ENCODE assay signal across 16 cellular contexts in genomic region chr16:69889295-69889964, GRCh38.
A peak's percentile ranks its signal among the peaks of the same experiment; 100 is the strongest.
DNase-seq lines count a peak whose midpoint lies in the region; ATAC-seq and TF ChIP-seq lines count a peak whose summit lies in the region.
"Had no signal": no experiment of that assay in that cellular context is flagged by ENCODE, and none has a peak within 500 bp of the region (broad histone marks: within the 10 kb centered on the region; RNA-seq: fewer than 3 reads in every experiment).

No MANE protein-coding gene starts in this region.

- no peaks in the 10 kb centered on the region; the same call in 1 of the 2 replicates for H3K9me1 ChIP-seq in IMR-90 (ENCODE audit: insufficient read depth, low read length)

- CTCF ChIA-PET in IMR-90 (lab: Yijun Ruan, JAX) = no interaction called here

- H4K5ac ChIP-seq in IMR-90 (ENCODE audit: low read depth, low read length) = no peak overlapping the region

- peaks cover 10% of the 10 kb centered on the region for H3K36me3 ChIP-seq in IMR-90 (ENCODE audit: control insufficient read depth, insufficient read depth, low read length)
- no peaks in the 10 kb centered on the region for H3K36me3 ChIP-seq in hepatocyte (replicated peaks; ENCODE audit: insufficient read depth, low read depth)

- peak overlapping the region; percentile 73; the same call in 1 of the 2 replicates for H2AK5ac ChIP-seq in IMR-90 (ENCODE audit: low read depth, low read length)

- no peak overlapping the region for H3K27ac ChIP-seq in IMR-90 (ENCODE audit: insufficient read depth, low read length)
- peak overlapping the region; percentile 94 for H3K27ac ChIP-seq in hepatocyte
- H3K27ac ChIP-seq: C4-2B had no signal

- H3K79me2 ChIP-seq in hepatocyte = no peaks in the 10 kb centered on the region

- dilution Hi-C loops in IMR-90 (cut with HindIII; ENCODE audit: low sequenced_read_pairs, unreplicated experiment) = no loop called here

- no peaks in the 10 kb centered on the region for H3K4me1 Mint-ChIP-seq in activated CD4-positive, alpha-beta T cell treated with anti-CD3 and anti-CD28 coated beads, Interleukin-2, amount 10 ng/mL, durations not matched to agents 24 days and 14 days

- no peaks in the 10 kb centered on the region for H3K27me3 ChIP-seq in IMR-90 (ENCODE audit: control insufficient read depth, insufficient read depth, low read length)
- no peaks in the 10 kb centered on the region for H3K27me3 ChIP-seq in hepatocyte
- H3K27me3 ChIP-seq: SJSA1, upper lobe of left lung had no signal

- H4K8ac ChIP-seq in IMR-90 (ENCODE audit: low read depth in 2 of 2, low read length in 2 of 2) = no peak overlapping the region; a peak in 1 of 4 replicates

- H3K18ac ChIP-seq in IMR-90 (ENCODE audit: low read depth, low read length) = no peak overlapping the region

- H3K4ac ChIP-seq in IMR-90 (ENCODE audit: low read depth, low read length) = peak overlapping the region; percentile 38; the same call in 1 of the 2 replicates

- in situ Hi-C loops in IMR-90 (cut with MboI; ENCODE audit: low sequenced_read_pairs) = loop anchor here (10.0 kb wide), 1 partner anchor 65 kb away; no protein-coding TSS in a partner anchor

- ATAC-seq in IMR-90 (ENCODE audit: low read depth) = no peak
- ATAC-seq: lower lobe of right lung had no signal

- H4K91ac ChIP-seq in IMR-90 (ENCODE audit: insufficient read depth, low read depth, low read length) = no peak overlapping the region

- no TSS peak for BruUV-seq in IMR-90 (replicated peaks; lab: Mats Ljungman, UMichigan)

- no peaks in the 10 kb centered on the region for H3K9me3 Mint-ChIP-seq in activated CD4-positive, alpha-beta T cell treated with anti-CD3 and anti-CD28 coated beads, Interleukin-2, amount 10 ng/mL, durations not matched to agents 24 days and 14 days
- H3K9me3 Mint-ChIP-seq: dendritic cell treated with granulocyte-macrophage colony-stimulating factor and Interleukin-4, amounts not matched to agents 40 ng/mL and 50 ng/mL, for 4 days had no signal

- H3K23ac ChIP-seq in IMR-90 (ENCODE audit: low read depth, low read length) = no peak overlapping the region

- TF ChIP-seq POLR2A in IMR-90 (IDR thresholded peaks at IDR 0.05; ENCODE audit: low read depth, low read length) = no peak

- H3K56ac ChIP-seq in IMR-90 (ENCODE audit: extremely low read depth, insufficient read depth, low read length) = no peak overlapping the region

- intact Hi-C loops in activated CD4-positive, alpha-beta T cell treated with anti-CD3 and anti-CD28 coated beads, Interleukin-2, amount 10 ng/mL, durations not matched to agents 24 days and 14 days (cut with micrococcal nuclease) = no loop called here
- intact Hi-C loops in IMR-90 (cut with micrococcal nuclease) = no loop called here

- no peak overlapping the region for H3K4me2 ChIP-seq in IMR-90 (ENCODE audit: low read depth, low read length)
- H3K4me2 ChIP-seq in hepatocyte = no peak overlapping the region

- no peak overlapping the region; the same call in 1 of the 2 replicates for H2BK120ac ChIP-seq in IMR-90 (ENCODE audit: low read depth, low read length)

- H3K9me3 ChIP-seq in IMR-90 (ENCODE audit: control insufficient read depth, insufficient read depth, low read length) (no peaks in the 10 kb centered on the region), hepatocyte (ENCODE audit: low read depth) (no peaks in the 10 kb centered on the region)
- H3K9me3 ChIP-seq: lower lobe of right lung, SJSA1, upper lobe of left lung had no signal

- peaks cover 0 to 3% of the 10 kb centered on the region in 2 experiments; a peak in 1 of 4 replicates for H3K79me1 ChIP-seq in IMR-90 (ENCODE audit: low read depth in 1 of 2, low read length in 2 of 2)

- TF ChIP-seq CTCF in IMR-90 (conservative IDR thresholded peaks at IDR 0.05; ENCODE audit: low read depth, low read length) = no peak
- TF ChIP-seq CTCF in hepatocyte (IDR thresholded peaks at IDR 0.05; ENCODE audit: poor library complexity) = no peak

- TF ChIP-seq RAD21 in IMR-90 (IDR thresholded peaks at IDR 0.05; ENCODE audit: low read length) = no peak

- H2BK5ac ChIP-seq in IMR-90 (ENCODE audit: low read depth, low read length, poor library complexity, severe bottlenecking) = no peak overlapping the region

- no peak overlapping the region for H3K4me3 ChIP-seq in IMR-90 (ENCODE audit: insufficient read depth, low read depth, low read length)
- H3K4me3 ChIP-seq in hepatocyte = no peak overlapping the region
- H3K4me3 ChIP-seq: lower lobe of right lung, SJSA1, upper lobe of left lung had no signal

- H3K27ac Mint-ChIP-seq in activated CD4-positive, alpha-beta T cell treated with anti-CD3 and anti-CD28 coated beads, Interleukin-2, amount 10 ng/mL, durations not matched to agents 24 days and 14 days = peak overlapping the region; percentile 6
- H3K27ac Mint-ChIP-seq: dendritic cell treated with granulocyte-macrophage colony-stimulating factor and Interleukin-4, amounts not matched to agents 40 ng/mL and 50 ng/mL, for 4 days had no signal

- no peaks in the 10 kb centered on the region for H3K27me3 Mint-ChIP-seq in activated CD4-positive, alpha-beta T cell treated with anti-CD3 and anti-CD28 coated beads, Interleukin-2, amount 10 ng/mL, durations not matched to agents 24 days and 14 days
- H3K27me3 Mint-ChIP-seq: dendritic cell treated with granulocyte-macrophage colony-stimulating factor and Interleukin-4, amounts not matched to agents 40 ng/mL and 50 ng/mL, for 4 days had no signal

- WGBS in IMR-90 (ENCODE audit: extremely low coverage in 2 of 2, insufficient read length in 1 of 2), 2 experiments = no CpG with 5 or more reads among the region's 7 CpGs
- 93% methylated on average over 7 of the region's 7 CpGs for WGBS in hepatocyte (ENCODE audit: low lambda C conversion rate, missing lambda C conversion rate)

- POLR2A ChIA-PET in IMR-90 (lab: Charles Lee; ENCODE audit: unreplicated experiment) = no interaction called here

- 0 out of 2 replicates have a peak overlapping the region, but pooled peaks have one; percentile 18 for H3K14ac ChIP-seq in IMR-90 (replicated peaks; ENCODE audit: low read depth, low read length)

- no peak overlapping the region for H3K9ac ChIP-seq in IMR-90 (ENCODE audit: low read depth, low read length)

- no peak for DNase-seq in activated CD4-positive, alpha-beta T cell treated with anti-CD3 and anti-CD28 coated beads, Interleukin-2, amount 10 ng/mL, durations not matched to agents 24 days and 14 days
- DNase-seq in activated CD4-positive, alpha-beta T cell treated with anti-CD3 and anti-CD28 coated beads for 4 hours = no peak
- DNase-seq in IMR-90 (no peak), hepatocyte (ENCODE audit: low spot score) (no peak), NCI-H1694 treated with DMSO at 0.1 percent for 48 hours (lab: John Stamatoyannopoulos, UW) (no peak), cerebellum (ENCODE audit: low spot score) (no peak), putamen (ENCODE audit: low spot score) (no peak)
- peak; percentile 34 for DNase-seq in stimulated activated CD8-positive, alpha-beta memory T cell treated with anti-CD3 and anti-CD28 coated beads, Interleukin-4, amount 100 ng/mL, for 48 hours
- DNase-seq: H7, lower lobe of right lung, NCI-H1105 treated with DMSO at 0.1 percent for 48 hours, NCI-H345, upper lobe of left lung had no signal

- no peaks in the 10 kb centered on the region for H3K9me2 ChIP-seq in hepatocyte (replicated peaks; ENCODE audit: insufficient read depth)

- H2BK20ac ChIP-seq in IMR-90 (ENCODE audit: low read depth, low read length) = no peak overlapping the region

- no peak overlapping the region; the same call in 2 of the 3 replicates for H2BK15ac ChIP-seq in IMR-90 (ENCODE audit: low read depth, low read length)

- H3K4me3 Mint-ChIP-seq in activated CD4-positive, alpha-beta T cell treated with anti-CD3 and anti-CD28 coated beads, Interleukin-2, amount 10 ng/mL, durations not matched to agents 24 days and 14 days = no peak overlapping the region
- H3K4me3 Mint-ChIP-seq: dendritic cell treated with granulocyte-macrophage colony-stimulating factor and Interleukin-4, amounts not matched to agents 40 ng/mL and 50 ng/mL, for 4 days had no signal

- H4K20me1 ChIP-seq in IMR-90 (ENCODE audit: insufficient read depth, low read length) = no peaks in the 10 kb centered on the region
- H4K20me1 ChIP-seq in hepatocyte (ENCODE audit: insufficient read depth, poor library complexity, severe bottlenecking) = no peaks in the 10 kb centered on the region

- H2AK9ac ChIP-seq in IMR-90 (replicated peaks; ENCODE audit: low read depth, low read length, poor library complexity) = no peak overlapping the region

- H2AFZ ChIP-seq in IMR-90 (replicated peaks; ENCODE audit: low read length, poor library complexity) = no peak overlapping the region
- H2AFZ ChIP-seq in hepatocyte = no peak overlapping the region

- H3K36me3 Mint-ChIP-seq in activated CD4-positive, alpha-beta T cell treated with anti-CD3 and anti-CD28 coated beads, Interleukin-2, amount 10 ng/mL, durations not matched to agents 24 days and 14 days (ENCODE audit: low read depth) = peaks cover 34% of the 10 kb centered on the region

- H3K4me1 ChIP-seq in IMR-90 (ENCODE audit: control insufficient read depth, insufficient read depth, low read length) (no peaks in the 10 kb centered on the region), hepatocyte (ENCODE audit: insufficient read depth) (peaks cover 12% of the 10 kb centered on the region)

TF ChIP-seq in IMR-90, 13 proteins besides CTCF, POLR2A, EP300 and RAD21 (continues in another document):
- TF ChIP-seq BHLHE40 (IDR thresholded peaks at IDR 0.05; ENCODE audit: low read depth, low read length) (no peak), MXI1 (IDR thresholded peaks at IDR 0.05; ENCODE audit: borderline replicate concordance, low read depth, low read length) (no peak), FOS (IDR thresholded peaks at IDR 0.05; ENCODE audit: low read depth, low read length) (no peak), MAZ (IDR thresholded peaks at IDR 0.05; ENCODE audit: borderline replicate concordance, low read depth, low read length) (no peak), CHD1 (IDR thresholded peaks at IDR 0.05; ENCODE audit: low read depth, low read length) (no peak), ELK1 (IDR thresholded peaks at IDR 0.05; ENCODE audit: borderline replicate concordance, low read depth, low read length) (no peak), MAFK (IDR thresholded peaks at IDR 0.05; ENCODE audit: low read depth, low read length) (no peak), NFE2L2 (IDR thresholded peaks at IDR 0.05; ENCODE audit: low read depth, low read length) (no peak), CEBPB (IDR thresholded peaks at IDR 0.05; ENCODE audit: low read depth, low read length) (no peak), SMC3 (IDR thresholded peaks at IDR 0.05; ENCODE audit: low read depth, low read length) (no peak)
